ENCODE assay signal across 6 cellular contexts in genomic region chr19:58304748-58305064, GRCh38.
DNase-seq lines count a peak whose midpoint lies in the region; ATAC-seq and TF ChIP-seq lines count a peak whose summit lies in the region.

No MANE protein-coding gene starts in this region.

- H3F3A ChIP-seq in SU-DHL-6 (ENCODE audit: insufficient read depth): peaks cover 16% of the 10 kb centered on the region

- peak overlapping the region; percentile 4 to 83; a peak in 3 of 4 replicates for H3K4me3 ChIP-seq in DND-41 (ENCODE audit: low read depth in 1 of 2, low read length in 2 of 2)
- H3K4me3 ChIP-seq in SU-DHL-6 (ENCODE audit: insufficient read depth, low read length, poor library complexity, severe bottlenecking): peak overlapping the region; percentile 71

- peaks cover 62% of the 10 kb centered on the region for H3K36me3 ChIP-seq in DND-41 (ENCODE audit: insufficient read depth, low read length)
- peaks cover 24% of the 10 kb centered on the region for H3K36me3 ChIP-seq in SU-DHL-6 (ENCODE audit: low read length)

- ATAC-seq in DND-41 (ENCODE audit: insufficient read depth, low read depth) (peak; percentile 28), GM21447 (IDR thresholded peaks at IDR 0.05; ENCODE audit: unreplicated experiment) (no peak)

- peak overlapping the region; percentile 92 for H3K27ac ChIP-seq in DND-41 (ENCODE audit: low read length)
- H3K27ac ChIP-seq in SU-DHL-6 (ENCODE audit: low read depth, low read length): peak overlapping the region; percentile 47
- H3K27ac ChIP-seq in layer of hippocampus (ENCODE audit: low read depth, low read length): peak overlapping the region; percentile 64

- H3K4me2 ChIP-seq in DND-41 (ENCODE audit: insufficient read depth, low read length) (peak overlapping the region; percentile 72), SU-DHL-6 (ENCODE audit: low read depth, low read length, poor library complexity, severe bottlenecking) (peak overlapping the region; percentile 93)

- H3K4me1 ChIP-seq in DND-41 (ENCODE audit: insufficient read depth, low read length): peaks cover 35% of the 10 kb centered on the region

- no peaks in the 10 kb centered on the region for H3K9me3 ChIP-seq in DND-41 (ENCODE audit: insufficient read depth, low read length, severe bottlenecking)
- H3K9me3 ChIP-seq in SU-DHL-6 (ENCODE audit: insufficient read depth, low read length): no peaks in the 10 kb centered on the region

- TF ChIP-seq CTCF in DND-41 (IDR thresholded peaks at IDR 0.05; ENCODE audit: borderline replicate concordance, extremely low read depth, low read length, poor library complexity, severe bottlenecking): no peak
- TF ChIP-seq CTCF in SU-DHL-6 (IDR thresholded peaks at IDR 0.05; ENCODE audit: insufficient read depth, low read length, poor library complexity, severe bottlenecking): no peak

- H3K27me3 ChIP-seq in DND-41 (ENCODE audit: insufficient read depth, low read length, poor library complexity) (no peaks in the 10 kb centered on the region), SU-DHL-6 (ENCODE audit: low read length) (no peaks in the 10 kb centered on the region), layer of hippocampus (ENCODE audit: control insufficient read depth, insufficient read depth, low read length) (no peaks in the 10 kb centered on the region)

- H4K20me1 ChIP-seq in DND-41 (ENCODE audit: insufficient read depth, low read length) (peaks cover 16% of the 10 kb centered on the region; the same call in 1 of the 2 replicates), SU-DHL-6 (ENCODE audit: low read depth, low read length) (no peaks in the 10 kb centered on the region)

- H2AFZ ChIP-seq in DND-41 (ENCODE audit: low read depth, low read length) (peak overlapping the region; percentile 90), SU-DHL-6 (ENCODE audit: low read depth, low read length, severe bottlenecking) (peak overlapping the region; percentile 92)

- H3K79me2 ChIP-seq in DND-41 (ENCODE audit: insufficient read depth, low read length) (peaks cover 70% of the 10 kb centered on the region), SU-DHL-6 (ENCODE audit: insufficient read depth, low read length) (peaks cover 41% of the 10 kb centered on the region)

- H3K9ac ChIP-seq in DND-41 (ENCODE audit: low read depth, low read length) (peak overlapping the region; percentile 80), SU-DHL-6 (ENCODE audit: low read length) (peak overlapping the region; percentile 74)

- DNase-seq in DND-41 (no peak), NCI-H187 (lab: John Stamatoyannopoulos, UW) (no peak), hippocampal formation (lab: John Stamatoyannopoulos, UW) (no peak)

- no peaks in the 10 kb centered on the region for H3K9me2 ChIP-seq in SU-DHL-6 (replicated peaks; ENCODE audit: insufficient read depth, low read length)
